In the genomic region with DNA sequence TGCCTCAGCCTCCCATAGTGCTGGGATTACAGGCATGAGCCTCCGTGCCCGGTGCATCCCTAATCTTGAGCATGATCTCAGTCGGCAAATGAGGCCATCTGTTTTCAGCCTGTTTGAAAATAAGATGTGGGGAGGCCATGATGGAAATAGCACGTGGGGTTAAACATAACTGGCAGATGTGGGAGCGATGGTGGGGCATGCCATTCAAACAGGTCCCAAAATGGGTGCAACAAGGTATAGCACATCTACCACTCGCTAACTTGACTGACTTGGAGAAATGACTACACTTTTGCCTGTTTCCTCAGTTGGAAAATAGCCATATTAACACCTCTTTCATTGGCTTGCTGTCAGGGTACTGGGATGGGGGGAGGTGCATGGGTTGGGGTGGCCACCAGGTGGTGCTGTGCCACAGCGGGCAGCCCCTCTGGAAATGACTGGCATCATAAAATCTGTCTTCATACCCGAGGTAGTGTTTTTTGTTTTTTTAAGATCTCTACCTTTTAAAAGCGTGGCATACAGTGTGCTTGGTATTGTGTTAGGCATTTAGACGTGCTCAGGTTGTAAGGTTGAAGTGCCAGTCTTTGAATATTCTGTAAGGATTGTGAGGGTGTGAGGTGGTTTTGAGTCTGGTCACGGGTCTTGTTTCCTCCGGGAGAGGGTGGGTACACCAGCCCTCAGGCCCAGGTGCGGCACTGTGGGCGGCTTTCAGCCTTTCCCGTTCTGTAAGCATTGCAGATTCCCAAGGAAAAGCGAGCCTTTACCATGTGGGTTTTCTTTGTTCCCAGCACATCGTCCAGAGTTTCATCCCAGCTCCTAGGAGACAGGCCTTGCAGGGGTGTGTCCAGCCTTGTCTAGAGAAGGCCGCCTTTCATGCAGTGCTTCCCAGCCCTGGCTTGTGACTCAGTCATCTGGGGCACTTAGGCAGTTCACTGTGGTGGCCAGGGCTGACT, we compare ENCODE assay signal across 1 cellular context.
A peak's percentile ranks its signal among the peaks of the same experiment; 100 is the strongest.
TF ChIP-seq lines count a peak whose summit lies in the region.

No MANE protein-coding gene starts in this region.

TF ChIP-seq in HepG2, 621 proteins besides CTCF, POLR2A, EP300 and RAD21 (continued from another document):
- TF ChIP-seq, protein P1, sequence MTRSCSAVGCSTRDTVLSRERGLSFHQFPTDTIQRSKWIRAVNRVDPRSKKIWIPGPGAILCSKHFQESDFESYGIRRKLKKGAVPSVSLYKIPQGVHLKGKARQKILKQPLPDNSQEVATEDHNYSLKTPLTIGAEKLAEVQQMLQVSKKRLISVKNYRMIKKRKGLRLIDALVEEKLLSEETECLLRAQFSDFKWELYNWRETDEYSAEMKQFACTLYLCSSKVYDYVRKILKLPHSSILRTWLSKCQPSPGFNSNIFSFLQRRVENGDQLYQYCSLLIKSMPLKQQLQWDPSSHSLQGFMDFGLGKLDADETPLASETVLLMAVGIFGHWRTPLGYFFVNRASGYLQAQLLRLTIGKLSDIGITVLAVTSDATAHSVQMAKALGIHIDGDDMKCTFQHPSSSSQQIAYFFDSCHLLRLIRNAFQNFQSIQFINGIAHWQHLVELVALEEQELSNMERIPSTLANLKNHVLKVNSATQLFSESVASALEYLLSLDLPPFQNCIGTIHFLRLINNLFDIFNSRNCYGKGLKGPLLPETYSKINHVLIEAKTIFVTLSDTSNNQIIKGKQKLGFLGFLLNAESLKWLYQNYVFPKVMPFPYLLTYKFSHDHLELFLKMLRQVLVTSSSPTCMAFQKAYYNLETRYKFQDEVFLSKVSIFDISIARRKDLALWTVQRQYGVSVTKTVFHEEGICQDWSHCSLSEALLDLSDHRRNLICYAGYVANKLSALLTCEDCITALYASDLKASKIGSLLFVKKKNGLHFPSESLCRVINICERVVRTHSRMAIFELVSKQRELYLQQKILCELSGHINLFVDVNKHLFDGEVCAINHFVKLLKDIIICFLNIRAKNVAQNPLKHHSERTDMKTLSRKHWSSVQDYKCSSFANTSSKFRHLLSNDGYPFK (CRISPR knock-in tag; IDR thresholded peaks at IDR 0.05; ENCODE audit: borderline replicate concordance), result peak; percentile 39; the same call in 1 of the 2 replicates
- no peak for TF ChIP-seq CAMTA2 (CRISPR knock-in tag; IDR thresholded peaks at IDR 0.05; ENCODE audit: borderline replicate concordance)
